8 cellular contexts compared by ENCODE assay signal in genomic region chr12:121802843-121803698, GRCh38. TPM values are rescaled to one million over a fixed set of nuclear protein-coding genes. Genes with fewer than 3 reads are reported as not detected.
A peak's percentile ranks its signal among the peaks of the same experiment; 100 is the strongest.
DNase-seq lines count a peak whose midpoint lies in the region; ATAC-seq lines count a peak whose summit lies in the region.

No MANE protein-coding gene starts in this region.

- peak; percentile 91 for DNase-seq in AG20443 (ENCODE audit: low spot score)
- peak; percentile 91 for DNase-seq in GM19238 (ENCODE audit: insufficient read length, low spot score)
- DNase-seq in NCI-H748 (lab: John Stamatoyannopoulos, UW; ENCODE audit: unreplicated experiment) = peak; percentile 98
- peak; percentile 84 for DNase-seq in activated CD4-positive, alpha-beta T cell treated with anti-CD3 and anti-CD28 coated beads, Interleukin-2, amount 50 U/mL, for 1 hour
- peak; percentile 44 for DNase-seq in cortex of kidney (lab: John Stamatoyannopoulos, UW)
- DNase-seq in left colon = peak; percentile 89 to 93
- peak in 3 of 4 experiments; percentile 69 to 83 (median 80) for DNase-seq in stimulated activated CD4-positive, alpha-beta T cell treated with anti-CD3 and anti-CD28 coated beads, Interleukin-1b, Interleukin-23, amount 100 ng/mL, for 24 hours (ENCODE audit: low read depth in 4 of 4, low spot score in 1 of 4)

- ATAC-seq in HG03521 (IDR thresholded peaks at IDR 0.05; ENCODE audit: unreplicated experiment) (peak; percentile 37), left colon (peak; percentile 35)

- intact Hi-C loops in left colon (cut with DNase I, micrococcal nuclease) = no loop called here

RNA-seq across cellular contexts. Expression of gene SETD1B, which starts 0.7 kb away (rescaled TPM):
- 10 to 100 TPM; 24.6 to 27.5 TPM for total RNA-seq in left colon

RNA-seq across cellular contexts. Expression of gene RHOF, which starts 9.6 kb away (rescaled TPM):
- total RNA-seq in left colon = 100 to 1,000 TPM in 1 of 2 donors, 10 to 100 TPM in 1; 60.3 to 148 TPM

RNA-seq across cellular contexts. Expression of gene HPD, which starts 55.6 kb away (rescaled TPM):
- total RNA-seq in left colon = under 1 TPM in 1 of 2 donors, not detected in 1; 0.42 TPM

Comparison
In these comparisons a context has a peak if more than half of its experiments do, and no peak if none do; other contexts are left out.
1. Peak in every context shown above with its lines: DNase-seq and ATAC-seq.
2. DNase-seq: peak in every context shown above with its lines; median percentile 98 in NCI-H748; 91 in AG20443; 91 in GM19238; 91 in left colon; 84 in activated CD4-positive, alpha-beta T cell treated with anti-CD3 and anti-CD28 coated beads, Interleukin-2, amount 50 U/mL, for 1 hour; 80 in stimulated activated CD4-positive, alpha-beta T cell treated with anti-CD3 and anti-CD28 coated beads, Interleukin-1b, Interleukin-23, amount 100 ng/mL, for 24 hours; 44 in cortex of kidney.